Comparison of ENCODE assay signal across 1 cellular context in genomic region chr11:69044111-69045013, GRCh38.
TF ChIP-seq lines count a peak whose summit lies in the region.

No MANE protein-coding gene starts in this region.

TF ChIP-seq in HepG2, 621 proteins besides CTCF, POLR2A, EP300 and RAD21 (continued from another document):
- TF ChIP-seq ZNF782 (CRISPR knock-in tag; IDR thresholded peaks at IDR 0.05; ENCODE audit: borderline replicate concordance) (0 out of 2 replicates have a peak, but pooled peaks have one; percentile 55), ZNF576 (CRISPR knock-in tag; IDR thresholded peaks at IDR 0.05) (no peak), PITX1 (CRISPR knock-in tag; IDR thresholded peaks at IDR 0.05) (0 out of 2 replicates have a peak, but pooled peaks have one; percentile 11), ZNF260 (CRISPR knock-in tag; IDR thresholded peaks at IDR 0.05; ENCODE audit: borderline replicate concordance, low read depth) (no peak), ARID5B (CRISPR knock-in tag; IDR thresholded peaks at IDR 0.05) (peak; percentile 23; the same call in 1 of the 2 replicates), THRA (CRISPR knock-in tag; IDR thresholded peaks at IDR 0.05; ENCODE audit: borderline replicate concordance) (no peak), SMC3 (IDR thresholded peaks at IDR 0.05; ENCODE audit: low read length) (peak; percentile 36; the same call in 1 of the 2 replicates), STAG1 (CRISPR knock-in tag; IDR thresholded peaks at IDR 0.05) (peak; percentile 64), FOXA3 (CRISPR knock-in tag; IDR thresholded peaks at IDR 0.05) (0 out of 2 replicates have a peak, but pooled peaks have one; percentile 8), ZNF512B (CRISPR knock-in tag; IDR thresholded peaks at IDR 0.05; ENCODE audit: borderline replicate concordance) (0 out of 2 replicates have a peak, but pooled peaks have one; percentile 29), ZBTB39 (CRISPR knock-in tag; IDR thresholded peaks at IDR 0.05) (no peak), MAFF (IDR thresholded peaks at IDR 0.05; ENCODE audit: low read depth, low read length) (peak; percentile 43; the same call in 1 of the 2 replicates), TIGD3 (CRISPR knock-in tag; IDR thresholded peaks at IDR 0.05; ENCODE audit: borderline replicate concordance) (no peak), RARA (CRISPR knock-in tag; IDR thresholded peaks at IDR 0.05) (no peak)
